1 cellular context compared by ENCODE assay signal in the genomic region with DNA sequence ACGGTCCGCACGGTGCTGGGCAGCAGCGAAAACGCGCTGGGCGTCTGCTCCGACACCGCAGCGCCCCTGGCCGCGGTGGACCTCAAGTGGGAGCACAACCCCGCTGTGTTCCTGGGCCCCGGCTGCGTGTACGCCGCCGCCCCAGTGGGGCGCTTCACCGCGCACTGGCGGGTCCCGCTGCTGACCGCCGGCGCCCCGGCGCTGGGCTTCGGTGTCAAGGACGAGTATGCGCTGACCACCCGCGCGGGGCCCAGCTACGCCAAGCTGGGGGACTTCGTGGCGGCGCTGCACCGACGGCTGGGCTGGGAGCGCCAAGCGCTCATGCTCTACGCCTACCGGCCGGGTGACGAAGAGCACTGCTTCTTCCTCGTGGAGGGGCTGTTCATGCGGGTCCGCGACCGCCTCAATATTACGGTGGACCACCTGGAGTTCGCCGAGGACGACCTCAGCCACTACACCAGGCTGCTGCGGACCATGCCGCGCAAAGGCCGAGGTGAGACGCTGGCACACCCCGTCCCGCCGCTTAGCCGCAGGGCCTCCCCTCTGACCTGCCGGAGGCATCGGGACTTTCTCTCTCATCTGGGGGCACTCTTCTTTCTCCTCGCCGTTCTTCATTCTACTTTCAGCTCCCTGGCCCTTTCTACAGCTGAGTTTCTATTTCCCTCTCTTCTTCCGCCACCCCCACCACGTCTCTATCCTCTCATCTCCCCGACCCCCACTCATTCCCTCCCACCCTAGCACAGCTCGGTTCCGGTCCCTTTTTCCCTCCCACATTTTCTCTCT.
A peak's percentile ranks its signal among the peaks of the same experiment; 100 is the strongest.
TF ChIP-seq lines count a peak whose summit lies in the region.

No MANE protein-coding gene starts in this region.

TF ChIP-seq in HepG2, 621 proteins besides CTCF, POLR2A, EP300 and RAD21 (continued from another document and continues in another):
- TF ChIP-seq, protein P1, sequence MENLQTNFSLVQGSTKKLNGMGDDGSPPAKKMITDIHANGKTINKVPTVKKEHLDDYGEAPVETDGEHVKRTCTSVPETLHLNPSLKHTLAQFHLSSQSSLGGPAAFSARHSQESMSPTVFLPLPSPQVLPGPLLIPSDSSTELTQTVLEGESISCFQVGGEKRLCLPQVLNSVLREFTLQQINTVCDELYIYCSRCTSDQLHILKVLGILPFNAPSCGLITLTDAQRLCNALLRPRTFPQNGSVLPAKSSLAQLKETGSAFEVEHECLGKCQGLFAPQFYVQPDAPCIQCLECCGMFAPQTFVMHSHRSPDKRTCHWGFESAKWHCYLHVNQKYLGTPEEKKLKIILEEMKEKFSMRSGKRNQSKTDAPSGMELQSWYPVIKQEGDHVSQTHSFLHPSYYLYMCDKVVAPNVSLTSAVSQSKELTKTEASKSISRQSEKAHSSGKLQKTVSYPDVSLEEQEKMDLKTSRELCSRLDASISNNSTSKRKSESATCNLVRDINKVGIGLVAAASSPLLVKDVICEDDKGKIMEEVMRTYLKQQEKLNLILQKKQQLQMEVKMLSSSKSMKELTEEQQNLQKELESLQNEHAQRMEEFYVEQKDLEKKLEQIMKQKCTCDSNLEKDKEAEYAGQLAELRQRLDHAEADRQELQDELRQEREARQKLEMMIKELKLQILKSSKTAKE (CRISPR knock-in tag; IDR thresholded peaks at IDR 0.05; ENCODE audit: borderline replicate concordance) = 0 out of 2 replicates have a peak, but pooled peaks have one; percentile 5
- TF ChIP-seq KDM5B (CRISPR knock-in tag; IDR thresholded peaks at IDR 0.05; ENCODE audit: borderline replicate concordance) (0 out of 2 replicates have a peak, but pooled peaks have one; percentile 37), NFAT5 (CRISPR knock-in tag; IDR thresholded peaks at IDR 0.05) (peak; percentile 45; the same call in 1 of the 2 replicates), ZNF34 (CRISPR knock-in tag; IDR thresholded peaks at IDR 0.05; ENCODE audit: borderline replicate concordance) (no peak), ZBTB10 (CRISPR knock-in tag; IDR thresholded peaks at IDR 0.05; ENCODE audit: borderline replicate concordance) (0 out of 2 replicates have a peak, but pooled peaks have one; percentile 37), ZNF772 (CRISPR knock-in tag; IDR thresholded peaks at IDR 0.05) (no peak), ZBTB40 (IDR thresholded peaks at IDR 0.05) (no peak), ZBTB40 (CRISPR knock-in tag; IDR thresholded peaks at IDR 0.05) (0 out of 2 replicates have a peak, but pooled peaks have one; percentile 20), NCOA5 (CRISPR knock-in tag; IDR thresholded peaks at IDR 0.05) (no peak), ZNF574 (CRISPR knock-in tag; IDR thresholded peaks at IDR 0.05) (peak; percentile 43), ZNF597 (CRISPR knock-in tag; IDR thresholded peaks at IDR 0.05) (no peak)
- TF ChIP-seq, protein P2, sequence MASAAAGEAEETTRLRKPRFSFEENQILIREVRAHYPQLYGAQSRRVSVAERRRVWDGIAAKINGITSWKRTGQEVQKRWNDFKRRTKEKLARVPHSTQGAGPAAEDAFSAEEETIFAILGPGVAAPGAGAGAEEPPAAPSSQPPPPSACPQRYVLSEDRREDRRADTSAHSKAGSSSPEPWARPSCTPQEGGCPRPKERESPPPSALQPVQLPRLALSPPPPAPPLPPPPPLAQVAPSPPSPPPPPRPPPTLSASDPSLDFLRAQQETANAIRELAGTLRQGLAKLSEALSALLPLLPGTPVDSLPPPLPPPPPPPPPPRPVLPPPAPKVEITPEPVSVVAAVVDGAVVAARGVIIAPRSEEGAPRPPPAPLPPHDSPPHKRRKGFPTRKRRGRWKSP (CRISPR knock-in tag; IDR thresholded peaks at IDR 0.05) = peak; percentile 58
- TF ChIP-seq, protein P3, sequence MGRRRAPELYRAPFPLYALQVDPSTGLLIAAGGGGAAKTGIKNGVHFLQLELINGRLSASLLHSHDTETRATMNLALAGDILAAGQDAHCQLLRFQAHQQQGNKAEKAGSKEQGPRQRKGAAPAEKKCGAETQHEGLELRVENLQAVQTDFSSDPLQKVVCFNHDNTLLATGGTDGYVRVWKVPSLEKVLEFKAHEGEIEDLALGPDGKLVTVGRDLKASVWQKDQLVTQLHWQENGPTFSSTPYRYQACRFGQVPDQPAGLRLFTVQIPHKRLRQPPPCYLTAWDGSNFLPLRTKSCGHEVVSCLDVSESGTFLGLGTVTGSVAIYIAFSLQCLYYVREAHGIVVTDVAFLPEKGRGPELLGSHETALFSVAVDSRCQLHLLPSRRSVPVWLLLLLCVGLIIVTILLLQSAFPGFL (CRISPR knock-in tag; IDR thresholded peaks at IDR 0.05) = 0 out of 2 replicates have a peak, but pooled peaks have one; percentile 14
